ENCODE assay signal across 8 cellular contexts in the genomic region with DNA sequence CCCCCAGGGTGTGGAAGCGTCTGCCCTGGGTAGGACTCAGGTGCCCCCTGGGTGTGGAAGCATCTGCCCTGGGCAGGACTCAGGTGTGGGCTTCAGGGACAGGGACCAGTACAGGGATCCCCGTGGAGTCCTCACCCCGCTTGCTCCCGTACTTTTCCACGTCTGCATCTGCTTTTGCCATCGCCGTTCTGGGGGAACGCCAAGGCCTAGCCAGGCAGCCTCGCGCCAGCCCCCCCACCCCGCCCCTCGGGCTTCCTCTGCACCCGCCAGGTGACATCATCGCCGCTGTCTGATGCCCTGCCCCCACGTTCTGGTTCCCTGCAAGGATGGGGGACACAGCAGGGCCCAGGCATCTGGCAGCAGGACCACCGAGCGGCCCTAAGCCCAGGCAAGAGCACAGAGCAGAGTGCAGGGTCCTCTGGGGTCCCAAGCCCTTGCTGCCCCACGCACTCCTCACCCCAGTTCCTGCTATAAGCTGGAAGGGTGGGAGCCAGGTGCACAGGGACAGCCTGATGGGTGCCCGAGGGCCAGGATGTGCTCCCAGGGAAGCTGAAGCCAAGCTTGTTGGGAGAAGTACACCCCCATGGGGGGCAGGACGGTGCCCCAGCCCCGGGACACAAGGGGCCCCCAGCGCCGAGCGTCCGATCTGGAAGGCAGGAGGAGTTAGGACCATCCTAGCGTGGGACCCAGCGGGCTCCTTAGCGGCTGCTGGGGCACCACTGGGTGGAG. TPM values are rescaled to one million over a fixed set of nuclear protein-coding genes. Genes with fewer than 3 reads are reported as not detected.
DNase-seq lines count a peak whose midpoint lies in the region; ATAC-seq, FAIRE-seq and TF ChIP-seq lines count a peak whose summit lies in the region.
"Not testable (repeated sequence)": the region's sequence is repeated elsewhere in the genome, so short reads cannot be mapped to it uniquely, and the experiment has no call there.

No MANE protein-coding gene starts in this region.

- not testable (repeated sequence) for H3K36me3 Mint-ChIP-seq in endodermal cell (ENCODE audit: low read depth)

- not testable (repeated sequence) for H3K9ac ChIP-seq in endodermal cell (ENCODE audit: extremely low read depth, low read length, poor library complexity, severe bottlenecking); kidney (ENCODE audit: low read length in 2 of 2)

- not testable (repeated sequence) for TF ChIP-seq CTCF in HEK293 (tag by site-specific recombination; IDR thresholded peaks at IDR 0.05); endodermal cell (conservative IDR thresholded peaks at IDR 0.05); heart right ventricle (IDR thresholded peaks at IDR 0.05); kidney (IDR thresholded peaks at IDR 0.05; ENCODE audit: borderline replicate concordance, extremely low read depth, insufficient read depth); thoracic aorta (IDR thresholded peaks at IDR 0.05)

- FAIRE-seq in kidney (lab: Jason Lieb, UNC): not testable (repeated sequence)

- intact Hi-C loops in heart right ventricle (cut with DNase I); kidney (cut with DNase I); sciatic nerve (cut with DNase I); aorta (cut with DNase I): not testable (repeated sequence)

- POLR2A ChIA-PET in HEK293 (lab: Yijun Ruan, JAX): not testable (repeated sequence)

- not testable (repeated sequence) for H3K4me1 Mint-ChIP-seq in endodermal cell

- peak in 7 of 8 donors; percentile 4 to 64 (median 42) for ATAC-seq in heart right ventricle
- peak; percentile 5 for ATAC-seq in sciatic nerve
- not testable (repeated sequence) for ATAC-seq in thoracic aorta (ENCODE audit: insufficient number of reproducible peaks, low FRiP score, low read depth)
- peak; percentile 65 for ATAC-seq in aorta (ENCODE audit: low FRiP score)

- H3K4me3 ChIP-seq in HEK293 (ENCODE audit: low read depth, low read length); endodermal cell (ENCODE audit: low read length); heart right ventricle; kidney (ENCODE audit: low read length in 2 of 2); aorta (ENCODE audit: low read length in 2 of 2): not testable (repeated sequence)
- H3K4me3 ChIP-seq in thoracic aorta: peak overlapping the region; percentile 68

- not testable (repeated sequence) for H3K9me3 Mint-ChIP-seq in endodermal cell

- DNase-seq in activated CD8-positive, alpha-beta memory T cell treated with anti-CD3 and anti-CD28 coated beads, Interleukin-2, amount 50 U/mL, for 48 hours: peak; percentile 30
- DNase-seq in endodermal cell (peak; percentile 41), kidney (peak; percentile 38), aorta (peak in 1 of 2 donors; percentile 76)
- DNase-seq in heart right ventricle; sciatic nerve (ENCODE audit: low spot score); thoracic aorta (ENCODE audit: low spot score): not testable (repeated sequence)

- not testable (repeated sequence) for H3K4me3 Mint-ChIP-seq in endodermal cell

- H3K36me3 ChIP-seq in HEK293 (ENCODE audit: control insufficient read depth in 2 of 2, insufficient read depth in 1 of 2, low read length in 2 of 2); endodermal cell (ENCODE audit: control insufficient read depth, insufficient read depth, low read length); heart right ventricle; kidney (ENCODE audit: control insufficient read depth in 1 of 2, insufficient read depth in 2 of 2, low read length in 2 of 2); thoracic aorta; aorta (ENCODE audit: control insufficient read depth in 1 of 2, insufficient read depth in 2 of 2, low read length in 1 of 2): not testable (repeated sequence)

- 93 to 100% methylated on average over 1 to 14 of the region's 29 CpGs for WGBS in endodermal cell (ENCODE audit: insufficient coverage in 1 of 2, insufficient read length in 1 of 2), 2 experiments
- 60 to 78% methylated on average over 18 to 22 of the region's 29 CpGs for WGBS in heart right ventricle, 2 donors
- WGBS in aorta, 2 donors: 22 to 30% methylated on average over 16 to 23 of the region's 29 CpGs

- not testable (repeated sequence) for H3K9me3 ChIP-seq in HEK293 (ENCODE audit: control insufficient read depth, insufficient read depth, low read depth, low read length); endodermal cell (ENCODE audit: control insufficient read depth, low read length); heart right ventricle; kidney (ENCODE audit: control insufficient read depth in 1 of 2, low read length in 2 of 2); thoracic aorta; aorta (ENCODE audit: control insufficient read depth, low read length)

- H3K27ac Mint-ChIP-seq in endodermal cell: not testable (repeated sequence)

- CTCF ChIA-PET in HEK293 (lab: Yijun Ruan, JAX): not testable (repeated sequence)

- H3K4me1 ChIP-seq in HEK293 (ENCODE audit: control insufficient read depth, insufficient read depth, low read length); endodermal cell (ENCODE audit: control insufficient read depth, insufficient read depth, low read length); kidney (ENCODE audit: control insufficient read depth in 1 of 2, insufficient read depth in 1 of 2, low read depth in 1 of 2, low read length in 2 of 2); aorta (ENCODE audit: control insufficient read depth in 1 of 2, insufficient read depth in 2 of 2, low read length in 2 of 2): not testable (repeated sequence)
- H3K4me1 ChIP-seq in heart right ventricle (peaks cover 27 to 74% (median 51%) of the 10 kb centered on the region in 9 donors), thoracic aorta (ENCODE audit: control insufficient read depth in 1 of 2, low read depth in 2 of 2) (peaks cover 36 to 61% of the 10 kb centered on the region in 2 donors)

- H3K27ac ChIP-seq in HEK293 (ENCODE audit: extremely low read depth, low read depth, low read length); endodermal cell (ENCODE audit: low read depth, low read length); kidney (ENCODE audit: low read depth in 2 of 2, low read length in 2 of 2): not testable (repeated sequence)
- H3K27ac ChIP-seq in heart right ventricle: peak overlapping the region in 6 of 10 donors; percentile 21 to 91 (median 72)
- H3K27ac ChIP-seq in thoracic aorta: peak overlapping the region; percentile 98 to 99
- peak overlapping the region in 1 of 2 donors; percentile 77 for H3K27ac ChIP-seq in aorta (ENCODE audit: low read depth in 1 of 2, low read length in 2 of 2)

- H3K27me3 ChIP-seq in endodermal cell (ENCODE audit: control insufficient read depth, insufficient read depth, low read length, poor library complexity, severe bottlenecking); heart right ventricle; thoracic aorta (replicated peaks; ENCODE audit: insufficient read depth); aorta (ENCODE audit: control insufficient read depth in 1 of 2, insufficient read depth in 2 of 2, low read length in 1 of 2): not testable (repeated sequence)

- H3K27me3 Mint-ChIP-seq in endodermal cell (ENCODE audit: insufficient read depth): not testable (repeated sequence)

TF ChIP-seq in HEK293, 187 proteins besides CTCF, POLR2A, EP300 and RAD21:
- 0 out of 2 replicates have a peak, but pooled peaks have one; percentile 22 for TF ChIP-seq PATZ1 (tag by site-specific recombination; IDR thresholded peaks at IDR 0.05)

RNA-seq across cellular contexts. Expression of gene RRN3, which starts 48.6 kb away (rescaled TPM):
- 10 to 100 TPM; 28.6 to 30.6 TPM for total RNA-seq in endodermal cell
- 27.4 TPM for polyA plus RNA-seq in endodermal cell (2013, experiment 1 of 2)
- polyA plus RNA-seq in endodermal cell (2013, experiment 2 of 2): 25.0 TPM
- total RNA-seq in heart right ventricle: 10 to 100 TPM; 18.1 to 31.9 (median 24.7) TPM
- 10 to 100 TPM in 1 of 2 donors, 1 to 10 TPM in 1; 9.9 to 10.7 TPM for polyA plus RNA-seq in heart right ventricle
- total RNA-seq in kidney: 24.7 TPM
- 12.3 TPM for polyA plus RNA-seq in kidney (ENCODE audit: insufficient read depth, low read depth, low replicate concordance)
- 28.8 TPM for total RNA-seq in sciatic nerve
- total RNA-seq in thoracic aorta: 10 to 100 TPM; 25.0 to 30.2 TPM
- total RNA-seq in aorta: 10 to 100 TPM; 19.1 to 22.9 TPM
- 10 to 100 TPM in 1 of 2 donors, 1 to 10 TPM in 1; 9.4 to 11.7 TPM for polyA plus RNA-seq in aorta
